ENCODE assay signal across 9 cellular contexts in genomic region chr6:31128093-31128676, GRCh38. TPM values are rescaled to one million over a fixed set of nuclear protein-coding genes. Genes with fewer than 3 reads are reported as not detected.
DNase-seq lines count a peak whose midpoint lies in the region; ATAC-seq and TF ChIP-seq lines count a peak whose summit lies in the region.
"Had no signal": no experiment of that assay in that cellular context is flagged by ENCODE, and none has a peak within 500 bp of the region (broad histone marks: within the 10 kb centered on the region; RNA-seq: fewer than 3 reads in every experiment).

No MANE protein-coding gene starts in this region.

- peaks cover 19% of the 10 kb centered on the region for H3K27me3 Mint-ChIP-seq in activated CD4-positive, alpha-beta T cell treated with anti-CD3 and anti-CD28 coated beads, Interleukin-2, amount 10 ng/mL, durations not matched to agents 24 days and 14 days

- no peak overlapping the region for H3K4me3 Mint-ChIP-seq in activated CD4-positive, alpha-beta T cell treated with anti-CD3 and anti-CD28 coated beads, Interleukin-2, amount 10 ng/mL, durations not matched to agents 24 days and 14 days

- no peaks in the 10 kb centered on the region for H3K36me3 Mint-ChIP-seq in activated CD4-positive, alpha-beta T cell treated with anti-CD3 and anti-CD28 coated beads, Interleukin-2, amount 10 ng/mL, durations not matched to agents 24 days and 14 days (ENCODE audit: low read depth)

- intact Hi-C loops in activated CD4-positive, alpha-beta T cell treated with anti-CD3 and anti-CD28 coated beads, Interleukin-2, amount 10 ng/mL, durations not matched to agents 24 days and 14 days (cut with micrococcal nuclease), result no loop called here
- intact Hi-C loops in mucosa of descending colon (cut with DNase I, micrococcal nuclease), result no loop called here

- H3K9me3 Mint-ChIP-seq in activated CD4-positive, alpha-beta T cell treated with anti-CD3 and anti-CD28 coated beads, Interleukin-2, amount 10 ng/mL, durations not matched to agents 24 days and 14 days, result no peaks in the 10 kb centered on the region

- TF ChIP-seq CTCF in coronary artery (IDR thresholded peaks at IDR 0.05), result peak; percentile 88
- TF ChIP-seq CTCF in mucosa of descending colon (IDR thresholded peaks at IDR 0.05), result peak; percentile 73

- DNase-seq in NCI-H1436 (lab: John Stamatoyannopoulos, UW) (peak; percentile 41), NCI-H1436 treated with DMSO at 0.1 percent for 48 hours (lab: John Stamatoyannopoulos, UW) (no peak), NCI-H1930 (lab: John Stamatoyannopoulos, UW) (peak; percentile 19 to 47), coronary artery (ENCODE audit: low spot score) (no peak), mucosa of descending colon (peak in 2 of 3 donors; percentile 78 to 92), NCI-H446 treated with DMSO at 0.1 percent for 48 hours (lab: John Stamatoyannopoulos, UW) (no peak)
- peak; percentile 92 for DNase-seq in activated CD4-positive, alpha-beta T cell treated with anti-CD3 and anti-CD28 coated beads, Interleukin-2, amount 10 ng/mL, durations not matched to agents 24 days and 14 days
- DNase-seq in stimulated activated CD8-positive, alpha-beta memory T cell treated with anti-CD3 and anti-CD28 coated beads, Interleukin-7, amount 100 ng/mL, for 24 hours (ENCODE audit: low read depth), result peak; percentile 42

- H3K4me1 ChIP-seq in mucosa of descending colon (ENCODE audit: low read depth), result peaks cover 6% of the 10 kb centered on the region

- H3K4me1 Mint-ChIP-seq in activated CD4-positive, alpha-beta T cell treated with anti-CD3 and anti-CD28 coated beads, Interleukin-2, amount 10 ng/mL, durations not matched to agents 24 days and 14 days, result peaks cover 6% of the 10 kb centered on the region

- no peaks in the 10 kb centered on the region for H3K36me3 ChIP-seq in mucosa of descending colon (ENCODE audit: low read depth)
- H3K36me3 ChIP-seq: BLaER1 treated with 17β-estradiol and CSF1 and Interleukin-3, amounts not matched to agents 10 nM and 100 nM had no signal

- ATAC-seq in mucosa of descending colon, result peak; percentile 81

- no peak overlapping the region for H3K27ac ChIP-seq in coronary artery
- H3K27ac ChIP-seq: BLaER1 treated with 17β-estradiol and CSF1 and Interleukin-3, amounts not matched to agents 10 nM and 100 nM had no signal

- no peak overlapping the region for H3K27ac Mint-ChIP-seq in activated CD4-positive, alpha-beta T cell treated with anti-CD3 and anti-CD28 coated beads, Interleukin-2, amount 10 ng/mL, durations not matched to agents 24 days and 14 days

- no peaks in the 10 kb centered on the region for H3K9me3 ChIP-seq in mucosa of descending colon
- H3K9me3 ChIP-seq: BLaER1 treated with 17β-estradiol and CSF1 and Interleukin-3, amounts not matched to agents 10 nM and 100 nM had no signal

- H3K4me3 ChIP-seq in coronary artery, result no peak overlapping the region
- H3K4me3 ChIP-seq in mucosa of descending colon, result no peak overlapping the region
- H3K4me3 ChIP-seq: BLaER1 treated with 17β-estradiol and CSF1 and Interleukin-3, amounts not matched to agents 10 nM and 100 nM had no signal

RNA-seq across cellular contexts. Expression of gene CDSN, which starts 7.9 kb away (rescaled TPM):
- not detected in 2 replicates for total RNA-seq in activated CD4-positive, alpha-beta T cell treated with anti-CD3 and anti-CD28 coated beads, Interleukin-2, amount 10 ng/mL, durations not matched to agents 24 days and 14 days
- total RNA-seq in mucosa of descending colon, result not detected

RNA-seq across cellular contexts. Expression of gene PSORS1C2, which starts 10.7 kb away (rescaled TPM):
- total RNA-seq in activated CD4-positive, alpha-beta T cell treated with anti-CD3 and anti-CD28 coated beads, Interleukin-2, amount 10 ng/mL, durations not matched to agents 24 days and 14 days, result not detected in 2 replicates
- total RNA-seq in mucosa of descending colon, result not detected

RNA-seq across cellular contexts. Expression of gene PSORS1C1, which starts 13.6 kb away (rescaled TPM):
- not detected in 2 replicates for total RNA-seq in activated CD4-positive, alpha-beta T cell treated with anti-CD3 and anti-CD28 coated beads, Interleukin-2, amount 10 ng/mL, durations not matched to agents 24 days and 14 days
- total RNA-seq in mucosa of descending colon, result 10 to 100 TPM in 1 of 3 donors, 1 to 10 TPM in 2; 2.4 to 11.1 (median 4.6) TPM

RNA-seq across cellular contexts. Expression of gene C6orf15, which starts 15.8 kb away (rescaled TPM):
- total RNA-seq in activated CD4-positive, alpha-beta T cell treated with anti-CD3 and anti-CD28 coated beads, Interleukin-2, amount 10 ng/mL, durations not matched to agents 24 days and 14 days, result not detected in 2 replicates
- not detected for total RNA-seq in mucosa of descending colon

RNA-seq across cellular contexts. Expression of gene CCHCR1, which starts 29.4 kb away (rescaled TPM):
- 51.5 and 52.7 TPM in 2 replicates for total RNA-seq in activated CD4-positive, alpha-beta T cell treated with anti-CD3 and anti-CD28 coated beads, Interleukin-2, amount 10 ng/mL, durations not matched to agents 24 days and 14 days
- 10 to 100 TPM; 25.7 to 53.3 (median 43.4) TPM for total RNA-seq in mucosa of descending colon

Comparison
In these comparisons a context has a peak if more than half of its experiments do, and no peak if none do; other contexts are left out.
1. DNase-seq: peak in NCI-H1436 (single experiment), NCI-H1930 (2 of 2), activated CD4-positive, alpha-beta T cell treated with anti-CD3 and anti-CD28 coated beads, Interleukin-2, amount 10 ng/mL, durations not matched to agents 24 days and 14 days (single experiment), mucosa of descending colon (2 of 3) and stimulated activated CD8-positive, alpha-beta memory T cell treated with anti-CD3 and anti-CD28 coated beads, Interleukin-7, amount 100 ng/mL, for 24 hours (single experiment); none in NCI-H1436 treated with DMSO at 0.1 percent for 48 hours (single experiment), coronary artery (single experiment) and NCI-H446 treated with DMSO at 0.1 percent for 48 hours (single experiment).